In the genomic region with DNA sequence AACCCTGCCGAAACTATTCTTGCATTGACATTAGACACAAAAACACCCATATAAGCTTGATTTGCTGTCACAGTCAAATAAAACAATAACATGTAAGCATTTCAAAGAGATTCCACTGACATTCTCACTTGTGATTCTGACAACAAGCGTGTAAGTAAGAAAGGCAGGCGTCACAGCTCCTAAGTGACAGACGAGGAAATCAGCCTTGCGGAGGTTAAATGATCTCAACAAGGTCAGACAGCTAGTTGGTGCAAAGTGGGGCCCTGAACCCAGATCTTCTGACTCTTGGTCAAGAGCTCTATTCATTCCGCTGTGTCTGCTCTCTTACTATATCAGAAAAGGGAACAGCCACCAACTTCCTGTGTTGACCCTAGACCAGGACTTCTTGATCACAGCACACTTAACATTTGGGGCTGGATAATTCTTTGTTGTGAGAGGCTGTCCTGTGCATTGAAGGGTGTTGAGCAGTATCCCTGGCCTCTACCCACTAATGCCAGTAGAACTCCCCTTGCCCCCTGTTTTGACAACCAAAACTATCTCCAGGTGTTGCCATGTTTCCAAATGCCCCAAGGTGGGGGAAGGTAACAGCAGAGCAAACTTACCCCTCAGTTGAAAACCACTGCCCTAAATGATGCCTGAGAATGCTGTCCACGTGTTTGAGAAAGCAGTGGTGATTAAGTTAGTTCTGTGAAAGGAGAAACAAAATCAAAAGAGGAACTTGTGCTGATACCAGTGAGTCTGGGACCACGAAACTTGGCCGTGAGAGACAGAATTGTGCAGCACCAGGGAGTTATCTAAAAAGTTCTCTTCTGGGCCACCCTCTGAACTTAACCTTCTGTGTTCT, we compare ENCODE assay signal across 9 cellular contexts.
DNase-seq lines count a peak whose midpoint lies in the region; ATAC-seq, FAIRE-seq and TF ChIP-seq lines count a peak whose summit lies in the region.
"Had no signal": no experiment of that assay in that cellular context is flagged by ENCODE, and none has a peak within 500 bp of the region (broad histone marks: within the 10 kb centered on the region; RNA-seq: fewer than 3 reads in every experiment).

No MANE protein-coding gene starts in this region.

- H3F3A ChIP-seq in Loucy (ENCODE audit: low read depth), result no peaks in the 10 kb centered on the region

- peak overlapping the region; percentile 46 to 97 (median 94) for H3K27ac ChIP-seq in BLaER1 treated with 17β-estradiol and CSF1 and Interleukin-3, amounts not matched to agents 10 nM and 100 nM
- H3K27ac ChIP-seq in dorsolateral prefrontal cortex (peak overlapping the region in 45 of 59 donors; percentile 0 to 86 (median 45)), tibial artery (no peak overlapping the region), esophagus squamous epithelium (peak overlapping the region in 1 of 4 donors; percentile 17)

- DNase-seq in GM20000 (ENCODE audit: low spot score) (peak; percentile 65), dorsolateral prefrontal cortex (no peak), tibial artery (no peak), urothelium cell line (ENCODE audit: low spot score) (no peak), esophagus squamous epithelium (lab: John Stamatoyannopoulos, UW) (no peak)
- DNase-seq: Peyer's patch had no signal

- H3K9me2 ChIP-seq in Loucy (replicated peaks; ENCODE audit: low read depth, low read length), result no peaks in the 10 kb centered on the region

- peaks cover 73 to 97% (median 79%) of the 10 kb centered on the region in 10 experiments for H3K4me1 ChIP-seq in BLaER1 treated with 17β-estradiol and CSF1 and Interleukin-3, amounts not matched to agents 10 nM and 100 nM
- peaks cover 43% of the 10 kb centered on the region for H3K4me1 ChIP-seq in Loucy (ENCODE audit: insufficient read depth, low read length, poor library complexity, severe bottlenecking)
- peaks cover 0 to 26% (median 18%) of the 10 kb centered on the region in 4 donors for H3K4me1 ChIP-seq in tibial artery
- peaks cover 20 to 41% (median 21%) of the 10 kb centered on the region in 3 donors for H3K4me1 ChIP-seq in esophagus squamous epithelium
- H3K4me1 ChIP-seq: Peyer's patch had no signal

- no peak overlapping the region for H3K4me3 ChIP-seq in BLaER1 treated with 17β-estradiol and CSF1 and Interleukin-3, amounts not matched to agents 10 nM and 100 nM
- H3K4me3 ChIP-seq in Loucy (ENCODE audit: low read length, poor library complexity, severe bottlenecking), result no peak overlapping the region
- H3K4me3 ChIP-seq in dorsolateral prefrontal cortex, result no peak overlapping the region
- no peak overlapping the region for H3K4me3 ChIP-seq in tibial artery
- H3K4me3 ChIP-seq in esophagus squamous epithelium, result no peak overlapping the region
- H3K4me3 ChIP-seq: Peyer's patch had no signal

- peak overlapping the region; percentile 19 to 88 (median 62); a peak in 20 of 22 replicates for H3K9ac ChIP-seq in BLaER1 treated with 17β-estradiol and CSF1 and Interleukin-3, amounts not matched to agents 10 nM and 100 nM
- H3K9ac ChIP-seq in Loucy (ENCODE audit: low read depth, low read length, poor library complexity, severe bottlenecking), result no peak overlapping the region

- 74 to 77% methylated on average over 8 to 9 of the region's 9 CpGs for WGBS in esophagus squamous epithelium, 2 donors

- no peaks in the 10 kb centered on the region for H3K27me3 ChIP-seq in BLaER1 treated with 17β-estradiol and CSF1 and Interleukin-3, amounts not matched to agents 10 nM and 100 nM
- H3K27me3 ChIP-seq in Loucy (ENCODE audit: insufficient read depth, low read length, poor library complexity, severe bottlenecking), result no peaks in the 10 kb centered on the region
- no peaks in the 10 kb centered on the region for H3K27me3 ChIP-seq in dorsolateral prefrontal cortex
- H3K27me3 ChIP-seq in tibial artery, result no peaks in the 10 kb centered on the region
- H3K27me3 ChIP-seq in esophagus squamous epithelium, result no peaks in the 10 kb centered on the region
- H3K27me3 ChIP-seq: Peyer's patch had no signal

- H3K36me3 ChIP-seq in BLaER1 treated with 17β-estradiol and CSF1 and Interleukin-3, amounts not matched to agents 10 nM and 100 nM, result peaks cover 0 to 5% (median 0%) of the 10 kb centered on the region in 11 experiments; a peak in 1 of 22 replicates
- H3K36me3 ChIP-seq in Loucy (ENCODE audit: insufficient read depth, low read length) (no peaks in the 10 kb centered on the region), tibial artery (no peaks in the 10 kb centered on the region), esophagus squamous epithelium (no peaks in the 10 kb centered on the region)
- H3K36me3 ChIP-seq: Peyer's patch had no signal

- intact Hi-C loops in dorsolateral prefrontal cortex (cut with DNase I) (loop anchor here in 1 of 2 donors (10.0 kb wide), 1 partner anchor 63 kb away; no protein-coding TSS in a partner anchor), tibial artery (cut with DNase I; ENCODE audit: low total_unique reads) (loop anchor here (10.0 kb wide), 1 partner anchor 63 kb away; no protein-coding TSS in a partner anchor), esophagus squamous epithelium (cut with DNase I) (no loop called here)

- no peaks in the 10 kb centered on the region for H3K79me2 ChIP-seq in Loucy (ENCODE audit: insufficient read depth, low read length)

- no peak for FAIRE-seq in urothelium cell line (lab: Jason Lieb, UNC)

- H3K4me2 ChIP-seq in BLaER1 treated with 17β-estradiol and CSF1 and Interleukin-3, amounts not matched to agents 10 nM and 100 nM, result peak overlapping the region; percentile 85 to 98 (median 94)
- H3K4me2 ChIP-seq in Loucy (ENCODE audit: low read depth, low read length, poor library complexity, severe bottlenecking), result no peak overlapping the region

- no peak for TF ChIP-seq POLR2A in esophagus squamous epithelium (IDR thresholded peaks at IDR 0.05)

- no peak for TF ChIP-seq CTCF in GM20000 (IDR thresholded peaks at IDR 0.05; ENCODE audit: extremely low read depth, missing control alignments)
- TF ChIP-seq CTCF in Loucy (conservative IDR thresholded peaks at IDR 0.05; ENCODE audit: low read length), result no peak
- TF ChIP-seq CTCF in dorsolateral prefrontal cortex (IDR thresholded peaks at IDR 0.05 in 54 of 56, conservative IDR thresholded peaks at IDR 0.05 in 2 of 56; ENCODE audit: low read depth in 1 of 56, partially characterized antibody in 56 of 56), result no peak
- no peak for TF ChIP-seq CTCF in tibial artery (IDR thresholded peaks at IDR 0.05)
- no peak for TF ChIP-seq CTCF in esophagus squamous epithelium (IDR thresholded peaks at IDR 0.05)

- H3K9me3 ChIP-seq in BLaER1 treated with 17β-estradiol and CSF1 and Interleukin-3, amounts not matched to agents 10 nM and 100 nM (replicated peaks in 1 of 11), result peaks cover 0 to 32% (median 28%) of the 10 kb centered on the region in 11 experiments; a peak in 19 of 22 replicates
- H3K9me3 ChIP-seq in Loucy (ENCODE audit: insufficient read depth, low read depth, low read length), result peaks cover 6% of the 10 kb centered on the region; the same call in 1 of the 2 replicates
- no peaks in the 10 kb centered on the region for H3K9me3 ChIP-seq in tibial artery
- no peaks in the 10 kb centered on the region for H3K9me3 ChIP-seq in esophagus squamous epithelium
- H3K9me3 ChIP-seq: Peyer's patch had no signal

- no peak for ATAC-seq in GM21528 (IDR thresholded peaks at IDR 0.05; ENCODE audit: low FRiP score, unreplicated experiment)

- no peaks in the 10 kb centered on the region for H4K20me1 ChIP-seq in BLaER1 treated with 17β-estradiol and CSF1 and Interleukin-3, amounts not matched to agents 10 nM and 100 nM
- H4K20me1 ChIP-seq in Loucy (ENCODE audit: insufficient read depth, low read length, poor library complexity, severe bottlenecking), result no peaks in the 10 kb centered on the region

- peak overlapping the region; percentile 52 for H2AFZ ChIP-seq in Loucy (ENCODE audit: low read length)

Comparison
In these comparisons a context has a peak if more than half of its experiments do, and no peak if none do; other contexts are left out.
1. H3K27ac ChIP-seq: peak in BLaER1 treated with 17β-estradiol and CSF1 and Interleukin-3, amounts not matched to agents 10 nM and 100 nM (11 of 11) and dorsolateral prefrontal cortex (45 of 59); none in tibial artery (0 of 2).